In the genomic region with DNA sequence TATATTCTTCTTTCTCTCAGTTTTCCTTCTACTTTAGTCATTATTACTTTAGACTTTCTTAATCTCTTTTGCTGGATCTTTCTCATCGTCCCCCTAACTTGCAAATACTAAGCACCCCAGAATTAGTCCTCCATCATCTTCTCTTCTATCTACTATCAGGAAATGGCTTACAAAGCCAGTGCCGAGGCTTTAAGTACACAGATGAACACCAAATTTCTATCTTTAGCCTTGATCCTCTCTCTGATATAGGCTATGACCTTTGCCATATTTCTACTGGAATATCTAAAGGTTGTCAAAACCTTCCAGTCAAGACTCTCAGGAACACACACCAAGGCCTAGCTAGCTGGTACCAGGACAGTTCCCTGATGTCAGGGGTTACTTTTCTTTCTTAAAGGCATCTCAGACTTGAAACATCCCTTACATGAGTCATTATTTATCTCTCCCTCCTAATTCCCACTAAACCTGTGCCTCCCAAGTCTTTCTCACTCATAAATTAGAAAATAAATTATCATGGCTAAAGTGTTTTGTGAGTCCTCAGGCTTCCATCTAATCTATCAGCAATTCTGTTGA, we compare ENCODE assay signal across 1 cellular context.
TF ChIP-seq lines count a peak whose summit lies in the region.

No MANE protein-coding gene starts in this region.

TF ChIP-seq in IMR-90, 13 proteins besides CTCF, POLR2A, EP300 and RAD21:
- TF ChIP-seq FOS (IDR thresholded peaks at IDR 0.05; ENCODE audit: low read depth, low read length) (peak; percentile 29; the same call in 1 of the 2 replicates), USF2 (IDR thresholded peaks at IDR 0.05; ENCODE audit: low read depth, low read length) (no peak)
